29 cellular contexts compared by ENCODE assay signal in genomic region chr2:2104331-2104730, GRCh38.
DNase-seq lines count a peak whose midpoint lies in the region; ATAC-seq, FAIRE-seq and TF ChIP-seq lines count a peak whose summit lies in the region.
"Had no signal": no experiment of that assay in that cellular context is flagged by ENCODE, and none has a peak within 500 bp of the region (broad histone marks: within the 10 kb centered on the region; RNA-seq: fewer than 3 reads in every experiment).

No MANE protein-coding gene starts in this region.

- H2BK15ac ChIP-seq in H1 (ENCODE audit: low read length), result no peak overlapping the region

- H2AK5ac ChIP-seq in H1 (ENCODE audit: low read depth, low read length), result no peak overlapping the region

- FAIRE-seq in H1 (lab: Jason Lieb, UNC), result no peak
- FAIRE-seq: A204.1, G401.6, GM12878, GM12892, GM18507, GM19239 had no signal

- no peak overlapping the region for H2BK120ac ChIP-seq in H1 (replicated peaks; ENCODE audit: low read depth, low read length)

- no peak overlapping the region for H3K23ac ChIP-seq in H1 (ENCODE audit: insufficient read length)

- no peak overlapping the region for H3K27ac Mint-ChIP-seq in GM23338
- H3K27ac Mint-ChIP-seq: CD14-positive monocyte; CD4-positive, alpha-beta memory T cell; CD4-positive, CD25-positive, alpha-beta regulatory T cell; CD8-positive, alpha-beta memory T cell had no signal

- TF ChIP-seq CTCF in GM23338 (conservative IDR thresholded peaks at IDR 0.05; ENCODE audit: low read depth in 2 of 2) (no peak), H1 (IDR thresholded peaks at IDR 0.05; ENCODE audit: control extremely low read depth in 1 of 3, insufficient read depth in 1 of 3, low read depth in 1 of 3, low read length in 3 of 3) (no peak), GM10266 (IDR thresholded peaks at IDR 0.05; ENCODE audit: control insufficient read depth, insufficient read depth, low read depth, missing control alignments) (no peak), heart right ventricle (IDR thresholded peaks at IDR 0.05) (no peak)

- no peak overlapping the region for H4K8ac ChIP-seq in H1 (ENCODE audit: extremely low read depth, insufficient read depth, low read length)

- H3K27me3 Mint-ChIP-seq in GM23338 (ENCODE audit: insufficient read depth, low read depth, poor library complexity), result peaks cover 2% of the 10 kb centered on the region
- H3K27me3 Mint-ChIP-seq: CD4-positive, CD25-positive, alpha-beta regulatory T cell had no signal

- H2BK12ac ChIP-seq in H1 (ENCODE audit: low read depth, low read length), result no peak overlapping the region

- CTCF ChIA-PET in H1 (lab: Charles Lee; ENCODE audit: partially characterized antibody), result interaction anchor here (1.1 to 2.7 kb wide), 7 partner anchors 15 to 227 kb away, joined by 3 to 14 read pairs (median 6); no protein-coding TSS in a partner anchor

- no peak overlapping the region for H3K14ac ChIP-seq in H1 (ENCODE audit: insufficient read length)

- peaks cover 2% of the 10 kb centered on the region; the same call in 1 of the 3 replicates for H3K4me1 Mint-ChIP-seq in GM23338
- H3K4me1 Mint-ChIP-seq: CD14-positive monocyte; CD4-positive, alpha-beta memory T cell; CD4-positive, CD25-positive, alpha-beta regulatory T cell; CD8-positive, alpha-beta memory T cell had no signal

- H3K4me3 ChIP-seq in GM23338 (no peak overlapping the region), H1 (ENCODE audit: extremely low read depth in 1 of 4, insufficient read depth in 2 of 4, low read depth in 3 of 4, low read length in 4 of 4) (no peak overlapping the region), heart right ventricle (no peak overlapping the region)
- H3K4me3 ChIP-seq: BLaER1, GM12878 had no signal

- H3K56ac ChIP-seq in H1 (replicated peaks; ENCODE audit: insufficient read length, low read depth, low read length), result no peak overlapping the region

- no peaks in the 10 kb centered on the region for H3F3A ChIP-seq in GM23338 (replicated peaks; ENCODE audit: low read depth)

- no peaks in the 10 kb centered on the region for H3K79me1 ChIP-seq in H1 (ENCODE audit: low read depth, low read length)

- 84% methylated on average over 9 of the region's 9 CpGs; no CpG with 5 or more reads in 1 of the 2 experiments for WGBS in H1 (ENCODE audit: extremely low coverage in 1 of 2, insufficient coverage in 1 of 2, insufficient read length in 1 of 2, insufficient replicate concordance in 2 of 2, low coverage in 1 of 2, low lambda C conversion rate in 2 of 2, missing lambda C conversion rate in 1 of 2), 2 experiments
- 80 to 91% methylated on average over 9 of the region's 9 CpGs for WGBS in heart right ventricle, 2 donors

- TF ChIP-seq POLR2A in H1 (IDR thresholded peaks at IDR 0.05; ENCODE audit: control extremely low read depth in 1 of 2, low read depth in 2 of 2, low read length in 2 of 2), result no peak

- intact Hi-C loops in heart right ventricle (cut with DNase I), result loop anchor here in 1 of 10 donors (5.0 to 10.0 kb wide), 2 partner anchors 72 to 210 kb away; no protein-coding TSS in a partner anchor

- no peak overlapping the region for H3K27ac ChIP-seq in GM23338 (ENCODE audit: low read depth)
- H3K27ac ChIP-seq in H1 (ENCODE audit: low read depth, low read length), result no peak overlapping the region
- H3K27ac ChIP-seq in heart right ventricle, result no peak overlapping the region
- H3K27ac ChIP-seq: BLaER1 had no signal

- H3K9me3 Mint-ChIP-seq in GM23338, result no peaks in the 10 kb centered on the region

- no peaks in the 10 kb centered on the region for H4K20me1 ChIP-seq in GM23338 (replicated peaks; ENCODE audit: insufficient read depth)
- H4K20me1 ChIP-seq in H1 (replicated peaks in 1 of 2; ENCODE audit: control insufficient read depth in 1 of 2, insufficient read depth in 2 of 2, low read length in 2 of 2), result no peaks in the 10 kb centered on the region
- H4K20me1 ChIP-seq: BLaER1 had no signal

- no peak overlapping the region for H4K5ac ChIP-seq in H1 (ENCODE audit: insufficient read length, low read depth, low read length)

- DNase-seq in GM23338 (ENCODE audit: low spot score) (no peak), cerebellar cortex (ENCODE audit: low spot score) (peak; percentile 53), H1 (ENCODE audit: low read depth in 1 of 2, low spot score in 2 of 2) (no peak), GM10266 (ENCODE audit: extremely low spot score) (no peak), heart right ventricle (no peak)
- DNase-seq: 8988T; ACHN; BE2C; CD4-positive, alpha-beta memory T cell; CD4-positive, CD25-positive, alpha-beta regulatory T cell; CD8-positive, alpha-beta memory T cell; COR-L47; DMS 273 treated with DMSO at 0.1 percent for 48 hours; DMS153; DMS53; DMS79; DND-41; EL; GF-D8 had no signal

- no peak overlapping the region for H3K9ac ChIP-seq in H1 (replicated peaks in 1 of 4; ENCODE audit: extremely low read depth in 1 of 4, low read depth in 3 of 4, low read length in 3 of 4)
- H3K9ac ChIP-seq: BLaER1 had no signal

- H3K4me2 ChIP-seq in GM23338 (no peak overlapping the region), H1 (ENCODE audit: insufficient read depth in 1 of 2, low read depth in 2 of 2, low read length in 2 of 2) (no peak overlapping the region)
- H3K4me2 ChIP-seq: BLaER1 had no signal

- H3K36me3 ChIP-seq in GM23338 (ENCODE audit: insufficient read depth) (no peaks in the 10 kb centered on the region), H1 (ENCODE audit: control insufficient read depth in 2 of 4, insufficient read depth in 4 of 4, low read length in 3 of 4) (no peaks in the 10 kb centered on the region), heart right ventricle (no peaks in the 10 kb centered on the region)
- H3K36me3 ChIP-seq: BE2C, BLaER1 had no signal

- H2AFZ ChIP-seq in GM23338 (0 out of 2 replicates have a peak overlapping the region, but pooled peaks have one; percentile 10), H1 (ENCODE audit: low read length) (peak overlapping the region; percentile 20; the same call in 1 of the 2 replicates)

- H3K27me3 ChIP-seq in GM23338 (ENCODE audit: insufficient read depth), result no peaks in the 10 kb centered on the region
- no peaks in the 10 kb centered on the region for H3K27me3 ChIP-seq in H1 (replicated peaks in 1 of 4; ENCODE audit: control insufficient read depth in 3 of 4, extremely low read depth in 1 of 4, insufficient read depth in 3 of 4, low read length in 3 of 4)
- H3K27me3 ChIP-seq in heart right ventricle, result no peaks in the 10 kb centered on the region
- H3K27me3 ChIP-seq: BE2C, BLaER1 had no signal

- no peak overlapping the region for H2BK5ac ChIP-seq in H1 (ENCODE audit: low read depth, low read length)

- no peak overlapping the region for H3K4ac ChIP-seq in H1 (replicated peaks; ENCODE audit: insufficient read length, low read depth, low read length)

- no peaks in the 10 kb centered on the region; the same call in 2 of the 3 replicates for H3K36me3 Mint-ChIP-seq in GM23338 (ENCODE audit: low read depth)
- H3K36me3 Mint-ChIP-seq: CD14-positive monocyte; CD4-positive, alpha-beta memory T cell; CD4-positive, CD25-positive, alpha-beta regulatory T cell; CD8-positive, alpha-beta memory T cell had no signal

- H3K23me2 ChIP-seq in H1 (ENCODE audit: low read depth, low read length), result peaks cover 3% of the 10 kb centered on the region; the same call in 1 of the 2 replicates

- H3K18ac ChIP-seq in H1 (ENCODE audit: extremely low read depth, low read length), result no peak overlapping the region

- POLR2A ChIA-PET in H1 (lab: Charles Lee; ENCODE audit: partially characterized antibody), result no interaction called here

- no peak overlapping the region for H3K4me3 Mint-ChIP-seq in GM23338
- H3K4me3 Mint-ChIP-seq: CD14-positive monocyte; CD4-positive, alpha-beta memory T cell; CD4-positive, CD25-positive, alpha-beta regulatory T cell; CD8-positive, alpha-beta memory T cell had no signal

- no peak overlapping the region for H4K91ac ChIP-seq in H1 (replicated peaks; ENCODE audit: insufficient read length, low read length)

- no peak for ATAC-seq in GM23338
- no peak for ATAC-seq in GM18868 (IDR thresholded peaks at IDR 0.05; ENCODE audit: unreplicated experiment)
- ATAC-seq in heart right ventricle, result no peak
- ATAC-seq in HG02981 (IDR thresholded peaks at IDR 0.05; ENCODE audit: unreplicated experiment), result no peak
- ATAC-seq: GM12878 had no signal

- TF ChIP-seq EP300 in H1 (IDR thresholded peaks at IDR 0.05; ENCODE audit: borderline replicate concordance in 1 of 2, low read depth in 2 of 2, low read length in 2 of 2), result no peak

- peaks cover 7% of the 10 kb centered on the region for H3K9me2 ChIP-seq in GM23338 (ENCODE audit: insufficient read depth)

- H3K4me1 ChIP-seq in GM23338 (ENCODE audit: insufficient read depth) (no peaks in the 10 kb centered on the region), H1 (replicated peaks in 1 of 4; ENCODE audit: control insufficient read depth in 3 of 4, insufficient read depth in 4 of 4, low read length in 3 of 4) (no peaks in the 10 kb centered on the region), heart right ventricle (peaks cover 0 to 27% (median 13%) of the 10 kb centered on the region in 9 donors)

- H2BK20ac ChIP-seq in H1 (ENCODE audit: low read length), result no peak overlapping the region

- H3K9me3 ChIP-seq in H1 (ENCODE audit: insufficient read depth in 2 of 2, low read depth in 1 of 2, low read length in 1 of 2) (no peaks in the 10 kb centered on the region), heart right ventricle (no peaks in the 10 kb centered on the region)
- H3K9me3 ChIP-seq: BE2C, BLaER1 had no signal

- H3K79me2 ChIP-seq in GM23338 (replicated peaks; ENCODE audit: insufficient read depth), result no peaks in the 10 kb centered on the region
- no peaks in the 10 kb centered on the region for H3K79me2 ChIP-seq in H1 (ENCODE audit: control insufficient read depth in 1 of 2, insufficient read depth in 2 of 2, low read length in 2 of 2)

- TF ChIP-seq RAD21 in H1 (IDR thresholded peaks at IDR 0.05 in 1 of 2, conservative IDR thresholded peaks at IDR 0.05 in 1 of 2; ENCODE audit: low read depth in 2 of 2, low read length in 2 of 2), result no peak

TF ChIP-seq in H1, 55 proteins besides CTCF, POLR2A, EP300 and RAD21:
- no peak for TF ChIP-seq TAF1 (IDR thresholded peaks at IDR 0.05; ENCODE audit: low read depth, low read length)
